8 cellular contexts compared by ENCODE assay signal in genomic region chr3:72847282-72847681, GRCh38. TPM values are rescaled to one million over a fixed set of nuclear protein-coding genes. Genes with fewer than 3 reads are reported as not detected.
DNase-seq lines count a peak whose midpoint lies in the region; ATAC-seq lines count a peak whose summit lies in the region.

No MANE protein-coding gene starts in this region.

- H3K27ac ChIP-seq in iPS-18a (ENCODE audit: low read length): no peak overlapping the region
- no peak overlapping the region for H3K27ac ChIP-seq in stomach smooth muscle (ENCODE audit: low read length)

- POLR2A ChIA-PET in activated CD4-positive, alpha-beta memory T cell treated with anti-CD3 and anti-CD28 coated beads, Interleukin-2, amount 10 ng/mL, durations not matched to agents 7 days and 5 days (lab: Charles Lee): interaction anchor here (1.3 to 1.6 kb wide), 3 partner anchors 9 to 25 kb away, joined by 3 to 7 read pairs (median 4); no protein-coding TSS in a partner anchor

- H3K4me3 ChIP-seq in iPS-18a (ENCODE audit: low read length) (peak overlapping the region; percentile 95), stomach smooth muscle (ENCODE audit: low read length in 2 of 2) (peak overlapping the region; percentile 92 to 100)

- DNase-seq in NOMO-1 treated with DMSO at 0.1 percent for 48 hours (lab: John Stamatoyannopoulos, UW; ENCODE audit: unreplicated experiment): peak; percentile 3
- no peak for DNase-seq in NOMO-1 (lab: John Stamatoyannopoulos, UW; ENCODE audit: unreplicated experiment in 2 of 2)
- no peak for DNase-seq in activated CD4-positive, alpha-beta memory T cell treated with anti-CD3 and anti-CD28 coated beads, Interleukin-2, amount 10 ng/mL, durations not matched to agents 7 days and 5 days
- no peak for DNase-seq in NCI-H1092 treated with DMSO at 0.1 percent for 48 hours (lab: John Stamatoyannopoulos, UW)
- DNase-seq in left colon: no peak
- no peak for DNase-seq in AG20443 (ENCODE audit: low spot score)

- H3K27me3 ChIP-seq in iPS-18a (ENCODE audit: control insufficient read depth, insufficient read depth, low read length): peaks cover 34% of the 10 kb centered on the region
- H3K27me3 ChIP-seq in stomach smooth muscle (ENCODE audit: control insufficient read depth in 1 of 2, insufficient read depth in 2 of 2, low read length in 2 of 2): no peaks in the 10 kb centered on the region

- no peaks in the 10 kb centered on the region for H3K9me3 Mint-ChIP-seq in activated CD4-positive, alpha-beta memory T cell treated with anti-CD3 and anti-CD28 coated beads, Interleukin-2, amount 10 ng/mL, durations not matched to agents 7 days and 5 days

- H3K4me3 Mint-ChIP-seq in activated CD4-positive, alpha-beta memory T cell treated with anti-CD3 and anti-CD28 coated beads, Interleukin-2, amount 10 ng/mL, durations not matched to agents 7 days and 5 days: peak overlapping the region; percentile 93

- H3K4me1 Mint-ChIP-seq in activated CD4-positive, alpha-beta memory T cell treated with anti-CD3 and anti-CD28 coated beads, Interleukin-2, amount 10 ng/mL, durations not matched to agents 7 days and 5 days: peaks cover 51% of the 10 kb centered on the region

- H3K4me1 ChIP-seq in iPS-18a (ENCODE audit: control insufficient read depth, low read depth, low read length): peaks cover 9% of the 10 kb centered on the region
- peaks cover 7% of the 10 kb centered on the region for H3K4me1 ChIP-seq in stomach smooth muscle (ENCODE audit: control insufficient read depth, insufficient read depth, low read length)

- H3K9me3 ChIP-seq in iPS-18a (ENCODE audit: control insufficient read depth, low read depth, low read length) (no peaks in the 10 kb centered on the region), stomach smooth muscle (ENCODE audit: control insufficient read depth in 2 of 2, low read length in 2 of 2) (no peaks in the 10 kb centered on the region)

- peak overlapping the region; percentile 47 for H3K27ac Mint-ChIP-seq in activated CD4-positive, alpha-beta memory T cell treated with anti-CD3 and anti-CD28 coated beads, Interleukin-2, amount 10 ng/mL, durations not matched to agents 7 days and 5 days

- CTCF ChIA-PET in activated CD4-positive, alpha-beta memory T cell treated with anti-CD3 and anti-CD28 coated beads, Interleukin-2, amount 10 ng/mL, durations not matched to agents 7 days and 5 days (lab: Charles Lee): interaction anchor here (1.1 to 2.1 kb wide), 2 partner anchors 25 to 209 kb away, joined by 6 to 9 read pairs; no protein-coding TSS in a partner anchor

- intact Hi-C loops in left colon (cut with DNase I, micrococcal nuclease): loop anchor here in 1 of 2 donors (10.0 kb wide), 1 partner anchor 208 kb away; no protein-coding TSS in a partner anchor

- peaks cover 16% of the 10 kb centered on the region for H3K27me3 Mint-ChIP-seq in activated CD4-positive, alpha-beta memory T cell treated with anti-CD3 and anti-CD28 coated beads, Interleukin-2, amount 10 ng/mL, durations not matched to agents 7 days and 5 days

- no peak for ATAC-seq in left colon

- peaks cover 6% of the 10 kb centered on the region for H3K36me3 Mint-ChIP-seq in activated CD4-positive, alpha-beta memory T cell treated with anti-CD3 and anti-CD28 coated beads, Interleukin-2, amount 10 ng/mL, durations not matched to agents 7 days and 5 days (ENCODE audit: low read depth)

- H3K9ac ChIP-seq in iPS-18a (ENCODE audit: low read length): peak overlapping the region; percentile 20
- peak overlapping the region; percentile 78 to 79 for H3K9ac ChIP-seq in stomach smooth muscle (ENCODE audit: low read length in 2 of 2)

- H3K36me3 ChIP-seq in iPS-18a (ENCODE audit: control insufficient read depth, low read depth, low read length): no peaks in the 10 kb centered on the region
- no peaks in the 10 kb centered on the region for H3K36me3 ChIP-seq in stomach smooth muscle (ENCODE audit: control insufficient read depth in 2 of 2, insufficient read depth in 2 of 2, low read length in 2 of 2)

RNA-seq across cellular contexts. Expression of gene SHQ1, which starts 1.0 kb away (rescaled TPM):
- total RNA-seq in activated CD4-positive, alpha-beta memory T cell treated with anti-CD3 and anti-CD28 coated beads, Interleukin-2, amount 10 ng/mL, durations not matched to agents 7 days and 5 days: 10 to 100 TPM; 16.7 to 20.6 TPM
- total RNA-seq in left colon: 10 to 100 TPM; 21.5 to 22.0 TPM

RNA-seq across cellular contexts. Expression of gene GXYLT2, which starts 40.6 kb away (rescaled TPM):
- not detected for total RNA-seq in activated CD4-positive, alpha-beta memory T cell treated with anti-CD3 and anti-CD28 coated beads, Interleukin-2, amount 10 ng/mL, durations not matched to agents 7 days and 5 days
- 10 to 100 TPM in 1 of 2 donors, 1 to 10 TPM in 1; 3.3 to 12.6 TPM for total RNA-seq in left colon
